In genomic region chr1:98049370-98050115, GRCh38 we compare ENCODE assay signal across 10 cellular contexts.
DNase-seq lines count a peak whose midpoint lies in the region; FAIRE-seq and TF ChIP-seq lines count a peak whose summit lies in the region.
"Had no signal": no experiment of that assay in that cellular context is flagged by ENCODE, and none has a peak within 500 bp of the region (broad histone marks: within the 10 kb centered on the region; RNA-seq: fewer than 3 reads in every experiment).

No MANE protein-coding gene starts in this region.

- H3K27ac ChIP-seq in endothelial cell of umbilical vein (ENCODE audit: insufficient read depth, low read depth, low read length) (no peak overlapping the region), OCI-LY7 (ENCODE audit: low read depth, low read length, poor library complexity, severe bottlenecking) (no peak overlapping the region)
- H3K27ac ChIP-seq: heart left ventricle had no signal

- H3K4me3 ChIP-seq in endothelial cell of umbilical vein (replicated peaks in 1 of 3; ENCODE audit: insufficient read depth in 1 of 3, low read depth in 1 of 3, low read length in 3 of 3): peak overlapping the region in 2 of 3 experiments; percentile 17 to 62
- H3K4me3 ChIP-seq in OCI-LY7 (ENCODE audit: low read depth, low read length, poor library complexity, severe bottlenecking): no peak overlapping the region

- FAIRE-seq in endothelial cell of umbilical vein (lab: Jason Lieb, UNC) (no peak), frontal cortex (lab: Jason Lieb, UNC) (no peak)

- no peaks in the 10 kb centered on the region for H3K9me2 ChIP-seq in OCI-LY7 (ENCODE audit: insufficient read depth, low read length)

- peaks cover 35% of the 10 kb centered on the region for H3K4me1 ChIP-seq in endothelial cell of umbilical vein (ENCODE audit: control insufficient read depth, extremely low read depth, insufficient read depth, low read length)
- no peaks in the 10 kb centered on the region for H3K4me1 ChIP-seq in OCI-LY7 (ENCODE audit: insufficient read depth, low read length, poor library complexity, severe bottlenecking)

- CTCF ChIA-PET in endothelial cell of umbilical vein (lab: Charles Lee): interaction anchor here (0.6 to 2.7 kb wide), 10 partner anchors 47 to 911 kb away, joined by 3 to 32 read pairs (median 3); no protein-coding TSS in a partner anchor
- CTCF ChIA-PET in OCI-LY7 (lab: Charles Lee; ENCODE audit: unreplicated experiment): no interaction called here

- H3K79me2 ChIP-seq in endothelial cell of umbilical vein (ENCODE audit: control insufficient read depth, insufficient read depth, low read length) (peaks cover 9% of the 10 kb centered on the region), OCI-LY7 (ENCODE audit: insufficient read depth, low read depth, low read length) (no peaks in the 10 kb centered on the region)

- TF ChIP-seq CTCF in endothelial cell of umbilical vein (IDR thresholded peaks at IDR 0.05; ENCODE audit: extremely low read depth in 1 of 2, insufficient read depth in 1 of 2, low read depth in 1 of 2, low read length in 2 of 2) (no peak), OCI-LY7 (conservative IDR thresholded peaks at IDR 0.05; ENCODE audit: low read length) (no peak)

- H2AFZ ChIP-seq in endothelial cell of umbilical vein (ENCODE audit: low read depth, low read length) (peak overlapping the region; percentile 27), OCI-LY7 (ENCODE audit: low read length) (no peak overlapping the region)

- H3K36me3 ChIP-seq in endothelial cell of umbilical vein (ENCODE audit: control insufficient read depth in 2 of 2, extremely low read depth in 1 of 2, insufficient read depth in 2 of 2, low read length in 2 of 2) (no peaks in the 10 kb centered on the region), OCI-LY7 (ENCODE audit: insufficient read depth, low read length) (no peaks in the 10 kb centered on the region)
- H3K36me3 ChIP-seq: heart left ventricle had no signal

- no peaks in the 10 kb centered on the region for H4K20me1 ChIP-seq in endothelial cell of umbilical vein (replicated peaks; ENCODE audit: control insufficient read depth, extremely low read depth, insufficient read depth, low read length)
- no peaks in the 10 kb centered on the region for H4K20me1 ChIP-seq in OCI-LY7 (ENCODE audit: insufficient read depth, low read length)

- intact Hi-C loops in endothelial cell of umbilical vein (cut with micrococcal nuclease): loop anchor here (2.0 to 10.0 kb wide), 12 partner anchors 111 to 1812 kb away; partner anchors contain the start of genes PTBP2 and SNX7
- intact Hi-C loops in OCI-LY7 (cut with micrococcal nuclease; ENCODE audit: unreplicated experiment): loop anchor here (2.0 to 10.0 kb wide), 5 partner anchors 225 to 865 kb away; no protein-coding TSS in a partner anchor

- dilution Hi-C loops in endothelial cell of umbilical vein (cut with MboI; ENCODE audit: extremely low pct_ligation_motif_present, low sequenced_read_pairs): no loop called here

- H3K9me3 ChIP-seq in endothelial cell of umbilical vein (replicated peaks; ENCODE audit: control insufficient read depth, insufficient read depth, low read length) (no peaks in the 10 kb centered on the region), OCI-LY7 (ENCODE audit: low read length) (no peaks in the 10 kb centered on the region)
- H3K9me3 ChIP-seq: heart left ventricle had no signal

- POLR2A ChIA-PET in endothelial cell of umbilical vein (lab: Charles Lee) (interaction anchor here (0.6 kb wide), 1 partner anchor 665 kb away, joined by 4 read pairs; no protein-coding TSS in a partner anchor), OCI-LY7 (lab: Charles Lee) (interaction anchor here (0.6 kb wide), 1 partner anchor 128 kb away, joined by 3 read pairs; no protein-coding TSS in a partner anchor)

- peak; percentile 40 to 69 for DNase-seq in NCI-H446 (lab: John Stamatoyannopoulos, UW)
- DNase-seq in NCI-H446 treated with DMSO at 0.1 percent for 48 hours (lab: John Stamatoyannopoulos, UW): no peak
- DNase-seq in NCI-H510A (lab: John Stamatoyannopoulos, UW): peak; percentile 29
- peak; percentile 30 for DNase-seq in endothelial cell of umbilical vein (ENCODE audit: low read depth, low spot score)
- peak; percentile 86 for DNase-seq in retina
- no peak for DNase-seq in OCI-LY7 (ENCODE audit: low spot score)
- no peak for DNase-seq in RKO (ENCODE audit: low spot score)
- no peak for DNase-seq in frontal cortex (ENCODE audit: low spot score in 2 of 2)
- DNase-seq: PC-3 had no signal

- BruUV-seq in endothelial cell of umbilical vein (replicated peaks; lab: Mats Ljungman, UMichigan) (no TSS peak), OCI-LY7 (replicated peaks; lab: Mats Ljungman, UMichigan) (no TSS peak)

- H3K9ac ChIP-seq in endothelial cell of umbilical vein (replicated peaks; ENCODE audit: extremely low read depth, insufficient read depth, low read length): no peak overlapping the region

- TF ChIP-seq POLR2A in endothelial cell of umbilical vein (IDR thresholded peaks at IDR 0.05; ENCODE audit: low read depth, low read length): no peak

- H3K27me3 ChIP-seq in endothelial cell of umbilical vein (ENCODE audit: control insufficient read depth in 2 of 2, insufficient read depth in 2 of 2, low read length in 2 of 2): no peaks in the 10 kb centered on the region

- H3K4me2 ChIP-seq in endothelial cell of umbilical vein (ENCODE audit: insufficient read depth, low read length) (peak overlapping the region; percentile 86), OCI-LY7 (ENCODE audit: low read length) (no peak overlapping the region)

- H3K9me1 ChIP-seq in endothelial cell of umbilical vein (replicated peaks; ENCODE audit: control insufficient read depth, extremely low read depth, insufficient read depth, low read length): no peaks in the 10 kb centered on the region

TF ChIP-seq in endothelial cell of umbilical vein, 7 proteins besides CTCF, POLR2A, EP300 and RAD21:
- no peak for TF ChIP-seq MYC (IDR thresholded peaks at IDR 0.05; ENCODE audit: low read depth, low read length)
- no peak for TF ChIP-seq GATA2 (IDR thresholded peaks at IDR 0.05; ENCODE audit: insufficient read depth, insufficient read length, low read depth, low read length)
- TF ChIP-seq EZH2 (IDR thresholded peaks at IDR 0.05; ENCODE audit: borderline replicate concordance, low read depth, low read length, severe bottlenecking): no peak
- no peak for TF ChIP-seq POLR2AphosphoS5 (IDR thresholded peaks at IDR 0.05; ENCODE audit: insufficient read depth, low read depth, low read length)
- no peak for TF ChIP-seq MAX (IDR thresholded peaks at IDR 0.05; ENCODE audit: insufficient read depth, insufficient read length)
- TF ChIP-seq FOS (IDR thresholded peaks at IDR 0.05; ENCODE audit: borderline replicate concordance, insufficient read depth, low read length): no peak
- no peak for TF ChIP-seq JUN (IDR thresholded peaks at IDR 0.05; ENCODE audit: borderline replicate concordance, insufficient read depth, insufficient read length, low read depth)

Comparison
In these comparisons a context has a peak if more than half of its experiments do, and no peak if none do; other contexts are left out.
1. DNase-seq: peak in NCI-H446 (2 of 2), NCI-H510A (single experiment), endothelial cell of umbilical vein (single experiment) and retina (single experiment); none in NCI-H446 treated with DMSO at 0.1 percent for 48 hours (single experiment), OCI-LY7 (single experiment), RKO (single experiment) and frontal cortex (0 of 2).